9 cellular contexts compared by ENCODE assay signal in genomic region chr1:184385863-184386262, GRCh38. TPM values are rescaled to one million over a fixed set of nuclear protein-coding genes. Genes with fewer than 3 reads are reported as not detected.
DNase-seq lines count a peak whose midpoint lies in the region; ATAC-seq and TF ChIP-seq lines count a peak whose summit lies in the region.
"Had no signal": no experiment of that assay in that cellular context is flagged by ENCODE, and none has a peak within 500 bp of the region (broad histone marks: within the 10 kb centered on the region; RNA-seq: fewer than 3 reads in every experiment).

No MANE protein-coding gene starts in this region.

- H3K4me3 Mint-ChIP-seq in HFFc6: peak overlapping the region; percentile 86
- H3K4me3 Mint-ChIP-seq in activated CD8-positive, alpha-beta T cell treated with anti-CD3 and anti-CD28 coated beads, Interleukin-2, amount 10 ng/mL, durations not matched to agents 7 days and 5 days: peak overlapping the region; percentile 80

- peaks cover 2% of the 10 kb centered on the region; the same call in 1 of the 2 replicates for H3K4me1 ChIP-seq in iPS DF 6.9 (ENCODE audit: control insufficient read depth, insufficient read depth, low read length)
- H3K4me1 ChIP-seq in spleen: peaks cover 0 to 46% (median 30%) of the 10 kb centered on the region in 6 donors

- no CpG with 5 or more reads among the region's 11 CpGs for WGBS in iPS DF 6.9 (ENCODE audit: insufficient coverage, insufficient read length)
- WGBS in spleen, 5 donors: 68 to 77% (median 76%) methylated on average over 11 of the region's 11 CpGs

- peaks cover 28% of the 10 kb centered on the region for H3K4me1 Mint-ChIP-seq in HFFc6 (ENCODE audit: low read depth)
- H3K4me1 Mint-ChIP-seq in activated CD8-positive, alpha-beta T cell treated with anti-CD3 and anti-CD28 coated beads, Interleukin-2, amount 10 ng/mL, durations not matched to agents 7 days and 5 days (ENCODE audit: low read depth): peaks cover 19% of the 10 kb centered on the region

- ATAC-seq in activated CD8-positive, alpha-beta T cell treated with anti-CD3 and anti-CD28 coated beads, Interleukin-2, amount 10 ng/mL, durations not matched to agents 7 days and 5 days: no peak
- no peak for ATAC-seq in GM18520 (IDR thresholded peaks at IDR 0.05; ENCODE audit: unreplicated experiment)

- POLR2A ChIA-PET in activated CD8-positive, alpha-beta T cell treated with anti-CD3 and anti-CD28 coated beads, Interleukin-2, amount 10 ng/mL, durations not matched to agents 7 days and 5 days (lab: Charles Lee): no interaction called here

- no peak overlapping the region for H3K27ac ChIP-seq in iPS DF 6.9 (ENCODE audit: low read length)
- H3K27ac ChIP-seq in spleen: peak overlapping the region in 6 of 8 donors; percentile 74 to 91 (median 88)

- no peaks in the 10 kb centered on the region for H3K9me3 Mint-ChIP-seq in HFFc6
- H3K9me3 Mint-ChIP-seq in activated CD8-positive, alpha-beta T cell treated with anti-CD3 and anti-CD28 coated beads, Interleukin-2, amount 10 ng/mL, durations not matched to agents 7 days and 5 days (ENCODE audit: insufficient read depth): no peaks in the 10 kb centered on the region

- intact Hi-C loops in spleen (cut with DNase I; ENCODE audit: low total_unique reads): no loop called here

- H3K36me3 Mint-ChIP-seq in HFFc6 (ENCODE audit: low read depth): no peaks in the 10 kb centered on the region
- no peaks in the 10 kb centered on the region for H3K36me3 Mint-ChIP-seq in activated CD8-positive, alpha-beta T cell treated with anti-CD3 and anti-CD28 coated beads, Interleukin-2, amount 10 ng/mL, durations not matched to agents 7 days and 5 days (ENCODE audit: low read depth)

- peak overlapping the region; percentile 41 for H3K27ac Mint-ChIP-seq in HFFc6
- H3K27ac Mint-ChIP-seq in activated CD8-positive, alpha-beta T cell treated with anti-CD3 and anti-CD28 coated beads, Interleukin-2, amount 10 ng/mL, durations not matched to agents 7 days and 5 days: no peak overlapping the region

- H3K4me3 ChIP-seq in iPS DF 6.9 (ENCODE audit: low read length) (peak overlapping the region; percentile 95; the same call in 1 of the 2 replicates), spleen (peak overlapping the region; percentile 55 to 79 (median 74))

- DNase-seq in HFFc6 (no peak), iPS DF 6.9 (ENCODE audit: low read depth, low spot score) (no peak), spleen (no peak), NCI-H2081 (lab: John Stamatoyannopoulos, UW) (no peak), SKM-1 (lab: John Stamatoyannopoulos, UW; ENCODE audit: unreplicated experiment) (no peak)
- no peak for DNase-seq in activated CD8-positive, alpha-beta T cell treated with anti-CD3 and anti-CD28 coated beads, Interleukin-2, amount 10 ng/mL, durations not matched to agents 7 days and 5 days
- no peak for DNase-seq in stimulated activated naive CD4-positive, alpha-beta T cell (lab: John Stamatoyannopoulos, UW)

- CTCF ChIA-PET in activated CD8-positive, alpha-beta T cell treated with anti-CD3 and anti-CD28 coated beads, Interleukin-2, amount 10 ng/mL, durations not matched to agents 7 days and 5 days (lab: Charles Lee): no interaction called here

- H3K9me3 ChIP-seq in iPS DF 6.9 (ENCODE audit: control insufficient read depth, insufficient read depth, low read length) (no peaks in the 10 kb centered on the region), spleen (no peaks in the 10 kb centered on the region)
- H3K9me3 ChIP-seq: adrenal gland had no signal

- H3K36me3 ChIP-seq in iPS DF 6.9 (ENCODE audit: control insufficient read depth, insufficient read depth, low read length) (no peaks in the 10 kb centered on the region), spleen (no peaks in the 10 kb centered on the region)
- H3K36me3 ChIP-seq: adrenal gland had no signal

- TF ChIP-seq POLR2A in spleen (IDR thresholded peaks at IDR 0.05): no peak

- peaks cover 7% of the 10 kb centered on the region; the same call in 1 of the 2 replicates for H3K27me3 Mint-ChIP-seq in HFFc6 (ENCODE audit: insufficient read depth)
- H3K27me3 Mint-ChIP-seq in activated CD8-positive, alpha-beta T cell treated with anti-CD3 and anti-CD28 coated beads, Interleukin-2, amount 10 ng/mL, durations not matched to agents 7 days and 5 days (ENCODE audit: low read depth): peaks cover 64% of the 10 kb centered on the region

- TF ChIP-seq CTCF in HFFc6 (IDR thresholded peaks at IDR 0.05) (no peak), spleen (IDR thresholded peaks at IDR 0.05 in 8 of 11, conservative IDR thresholded peaks at IDR 0.05 in 3 of 11) (no peak)

- H3K27me3 ChIP-seq in iPS DF 6.9 (ENCODE audit: control insufficient read depth, insufficient read depth, low read length) (no peaks in the 10 kb centered on the region), spleen (replicated peaks in 1 of 7) (peaks cover 0 to 43% (median 6%) of the 10 kb centered on the region in 7 donors)
- H3K27me3 ChIP-seq: adrenal gland had no signal

RNA-seq across cellular contexts. Expression of gene C1orf21, which starts 1.0 kb away (rescaled TPM):
- total RNA-seq in HFFc6 (2021; fragmentation: NEBNext Ultra II Directional; extraction: Animal tissue kit (Norgen Biotek cat#: 25700)): 10 to 100 TPM in 1 of 6 experiments, 1 to 10 TPM in 5; 4.0 to 10.2 (median 8.5) TPM
- 1 to 10 TPM; 4.6 to 5.1 TPM for total RNA-seq in activated CD8-positive, alpha-beta T cell treated with anti-CD3 and anti-CD28 coated beads, Interleukin-2, amount 10 ng/mL, durations not matched to agents 7 days and 5 days
- 10 to 100 TPM; 24.2 to 60.4 (median 39.5) TPM for total RNA-seq in spleen
- polyA plus RNA-seq in spleen: 10 to 100 TPM in 2 of 3 donors, 1 to 10 TPM in 1; 9.7 to 16.6 (median 13.0) TPM
